27 cellular contexts compared by ENCODE assay signal in the genomic region with DNA sequence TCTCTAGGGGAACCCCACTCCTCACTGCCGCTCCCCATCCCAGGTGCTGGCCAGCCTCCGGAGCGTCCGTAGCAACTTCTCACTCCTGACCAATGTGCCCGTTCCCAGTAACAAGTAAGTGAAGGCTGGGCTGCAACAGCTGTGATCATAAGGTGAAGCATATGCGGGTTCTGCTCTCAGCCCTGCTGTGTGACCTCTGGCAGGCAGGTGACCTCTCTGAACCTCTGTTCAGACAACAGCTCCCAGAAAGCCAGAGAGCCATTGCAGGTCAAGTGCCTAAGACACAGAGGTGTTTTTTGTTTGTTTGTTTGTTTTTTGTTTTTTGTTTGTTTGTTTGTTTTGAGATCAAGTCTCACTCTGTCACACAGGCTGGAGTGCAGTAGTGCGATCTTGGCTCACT.
"Had no signal": no experiment of that assay in that cellular context is flagged by ENCODE, and none has a peak within 500 bp of the region (broad histone marks: within the 10 kb centered on the region; RNA-seq: fewer than 3 reads in every experiment).

No MANE protein-coding gene starts in this region.

- H3K27ac Mint-ChIP-seq: mesothelial cell of epicardium; stimulated activated memory B cell treated with anti-CD40 and anti-IgM and Interleukin-4, amounts not matched to agents 10 μg/mL and 1 μg/mL and 100 μg/mL, for 72 hours; type B pancreatic cell had no signal

- ATAC-seq: esophagus mucosa; foreskin keratinocyte; gastroesophageal sphincter; heart left ventricle; left lung; mucosa of descending colon; natural killer cell treated with Interleukin-12 subunit alpha and Interleukin-12 subunit beta and Interleukin-15 and Interleukin-18, amount 100 ng/mL, for 72 hours; stimulated activated memory B cell treated with anti-CD40 and anti-IgM and Interleukin-4, amounts not matched to agents 10 μg/mL and 1 μg/mL and 100 μg/mL, for 72 hours; stimulated activated naive CD8-positive, alpha-beta T cell treated with anti-CD3 and anti-CD28 coated beads, Interleukin-15, Interleukin-2, amounts not matched to agents 100 U/mL and 50 U/mL, for 24 hours had no signal

- FAIRE-seq: kidney had no signal

- H3K27ac ChIP-seq: dorsolateral prefrontal cortex, epithelial cell of prostate, foreskin keratinocyte, gastroesophageal sphincter, heart left ventricle, hepatocyte, left lung, prostate gland, right atrium auricular region, sigmoid colon, testis, tibial artery had no signal

- H3K9me3 ChIP-seq: gastroesophageal sphincter, heart left ventricle, left lung, mucosa of descending colon, prostate gland, right atrium auricular region, sigmoid colon, testis, tibial artery had no signal

- H3K4me1 ChIP-seq: foreskin keratinocyte, gastroesophageal sphincter, heart left ventricle, left lung, prostate gland, right atrium auricular region, sigmoid colon, testis, tibial artery had no signal

- H3K4me3 ChIP-seq: dorsolateral prefrontal cortex, gastroesophageal sphincter, heart left ventricle, hepatocyte, left lung, mucosa of descending colon, prostate gland, right atrium auricular region, sigmoid colon, testis, tibial artery had no signal

- H3K9me3 Mint-ChIP-seq: mesothelial cell of epicardium; natural killer cell treated with Interleukin-12 subunit alpha and Interleukin-12 subunit beta and Interleukin-15 and Interleukin-18, amount 100 ng/mL, for 72 hours; neural crest cell; stimulated activated memory B cell treated with anti-CD40 and anti-IgM and Interleukin-4, amounts not matched to agents 10 μg/mL and 1 μg/mL and 100 μg/mL, for 72 hours; type B pancreatic cell had no signal

- H3K27me3 Mint-ChIP-seq: natural killer cell treated with Interleukin-12 subunit alpha and Interleukin-12 subunit beta and Interleukin-15 and Interleukin-18, amount 100 ng/mL, for 72 hours had no signal

- DNase-seq: dorsolateral prefrontal cortex; effector CD4-positive, alpha-beta T cell; foreskin keratinocyte; heart left ventricle; kidney; left lung; mesenchymal stem cell; mucosa of descending colon; naive B cell; sigmoid colon; stimulated activated CD4-positive, alpha-beta T cell treated with anti-CD3 and anti-CD28 coated beads, Interleukin-2, amount 100 ng/mL, for 24 hours; stimulated activated CD4-positive, alpha-beta T cell treated with anti-CD3 and anti-CD28 coated beads, Interleukin-4, amount 100 ng/mL, for 24 hours; stimulated activated naive CD8-positive, alpha-beta T cell treated with anti-CD3 and anti-CD28 coated beads, Interleukin-15, Interleukin-2, amounts not matched to agents 100 U/mL and 50 U/mL, for 24 hours; substantia nigra; testis; tibial artery had no signal

- H3K4me3 Mint-ChIP-seq: mesothelial cell of epicardium; naive B cell; natural killer cell treated with Interleukin-12 subunit alpha and Interleukin-12 subunit beta and Interleukin-15 and Interleukin-18, amount 100 ng/mL, for 72 hours; neural crest cell; stimulated activated memory B cell treated with anti-CD40 and anti-IgM and Interleukin-4, amounts not matched to agents 10 μg/mL and 1 μg/mL and 100 μg/mL, for 72 hours; type B pancreatic cell had no signal

- H3K36me3 Mint-ChIP-seq: mesothelial cell of epicardium, naive B cell, type B pancreatic cell had no signal

- H3K36me3 ChIP-seq: prostate gland had no signal
